20 cellular contexts compared by ENCODE assay signal in genomic region chr7:6545398-6546126, GRCh38. TPM values are rescaled to one million over a fixed set of nuclear protein-coding genes. Genes with fewer than 3 reads are reported as not detected.
DNase-seq lines count a peak whose midpoint lies in the region; ATAC-seq and TF ChIP-seq lines count a peak whose summit lies in the region.
"Had no signal": no experiment of that assay in that cellular context is flagged by ENCODE, and none has a peak within 500 bp of the region (broad histone marks: within the 10 kb centered on the region; RNA-seq: fewer than 3 reads in every experiment).

No MANE protein-coding gene starts in this region.

- no peak overlapping the region for H3K4me3 ChIP-seq in upper lobe of right lung
- H3K4me3 ChIP-seq: heart right ventricle, PC-9 had no signal

- peak overlapping the region in 1 of 2 donors; percentile 72 for H3K27ac Mint-ChIP-seq in T-cell
- H3K27ac Mint-ChIP-seq: activated naive CD8-positive, alpha-beta T cell treated with anti-CD3 and anti-CD28 coated beads, Interleukin-2, amount 50 U/mL, for 24 hours; activated T-helper 1 cell treated with anti-CD3 and anti-CD28 coated beads, Interleukin-12 subunit alpha, Interleukin-12 subunit beta, Interleukin-2, Interleukin-4 antibody, amounts not matched to agents 30 ng/mL and 10 ng/mL and 1 ng/mL, durations not matched to agents 14 hours and 24 hours and 36 hours had no signal

- peak overlapping the region in 1 of 3 donors; percentile 8 for H3K4me3 Mint-ChIP-seq in T-cell
- H3K4me3 Mint-ChIP-seq: activated naive CD8-positive, alpha-beta T cell treated with anti-CD3 and anti-CD28 coated beads, Interleukin-2, amount 50 U/mL, for 24 hours; activated T-helper 1 cell treated with anti-CD3 and anti-CD28 coated beads, Interleukin-12 subunit alpha, Interleukin-12 subunit beta, Interleukin-2, Interleukin-4 antibody, amounts not matched to agents 30 ng/mL and 10 ng/mL and 1 ng/mL, durations not matched to agents 14 hours and 24 hours and 36 hours; neural crest cell had no signal

- no peaks in the 10 kb centered on the region for H3K9me3 ChIP-seq in upper lobe of right lung
- H3K9me3 ChIP-seq: heart right ventricle had no signal

- no peaks in the 10 kb centered on the region for H3K4me1 ChIP-seq in upper lobe of right lung
- H3K4me1 ChIP-seq: heart right ventricle had no signal

- intact Hi-C loops in Right ventricle myocardium inferior (cut with DNase I) (no loop called here), left ventricle myocardium superior (cut with micrococcal nuclease) (no loop called here), upper lobe of right lung (cut with DNase I) (no loop called here)

- no peak for TF ChIP-seq CTCF in upper lobe of right lung (IDR thresholded peaks at IDR 0.05)

- H3K9me3 Mint-ChIP-seq in T-cell = no peaks in the 10 kb centered on the region
- H3K9me3 Mint-ChIP-seq: activated naive CD8-positive, alpha-beta T cell treated with anti-CD3 and anti-CD28 coated beads, Interleukin-2, amount 50 U/mL, for 24 hours; activated T-helper 1 cell treated with anti-CD3 and anti-CD28 coated beads, Interleukin-12 subunit alpha, Interleukin-12 subunit beta, Interleukin-2, Interleukin-4 antibody, amounts not matched to agents 30 ng/mL and 10 ng/mL and 1 ng/mL, durations not matched to agents 14 hours and 24 hours and 36 hours; neural crest cell had no signal

- peaks cover 8 to 12% (median 8%) of the 10 kb centered on the region in 3 donors for H3K4me1 Mint-ChIP-seq in T-cell
- H3K4me1 Mint-ChIP-seq: neural crest cell had no signal

- peak; percentile 23 for DNase-seq in Right ventricle myocardium inferior (ENCODE audit: missing footprints)
- no peak for DNase-seq in left ventricle myocardium superior
- DNase-seq in T-cell = peak in 13 of 34 experiments; percentile 11 to 70 (median 22)
- DNase-seq in upper lobe of right lung = no peak
- no peak for DNase-seq in DMS 273 (lab: John Stamatoyannopoulos, UW; ENCODE audit: unreplicated experiment)
- DNase-seq in iPS-NIHi11 (ENCODE audit: low spot score) = no peak
- DNase-seq: activated CD4-positive, alpha-beta T cell treated with anti-CD3 and anti-CD28 coated beads, Interleukin-2, amount 50 U/mL, for 4 hours; activated naive CD8-positive, alpha-beta T cell treated with anti-CD3 and anti-CD28 coated beads, Interleukin-2, amount 50 U/mL, for 24 hours; effector CD4-positive, alpha-beta T cell; heart right ventricle; mesenchymal stem cell; NCI-H1694; PC-9 had no signal

- POLR2A ChIA-PET in T-cell (lab: Charles Lee) = no interaction called here

- CTCF ChIA-PET in T-cell (lab: Charles Lee) = no interaction called here

- no peaks in the 10 kb centered on the region for H3K36me3 ChIP-seq in upper lobe of right lung
- H3K36me3 ChIP-seq: heart right ventricle had no signal

- no peaks in the 10 kb centered on the region for H3K27me3 ChIP-seq in upper lobe of right lung

- H3K36me3 Mint-ChIP-seq in T-cell = no peaks in the 10 kb centered on the region

- H3K27ac ChIP-seq in upper lobe of right lung = no peak overlapping the region
- H3K27ac ChIP-seq: heart right ventricle, PC-9 had no signal

- ATAC-seq in Right ventricle myocardium inferior (no peak), left ventricle myocardium superior (no peak), HG02938 (IDR thresholded peaks at IDR 0.05; ENCODE audit: unreplicated experiment) (peak; percentile 54), T-cell (replicated peaks in 1 of 4) (peak; percentile 19 to 73 (median 39)), upper lobe of right lung (peak; percentile 77), GM21390 (IDR thresholded peaks at IDR 0.05; ENCODE audit: unreplicated experiment) (no peak)
- ATAC-seq: activated naive CD8-positive, alpha-beta T cell treated with anti-CD3 and anti-CD28 coated beads, Interleukin-2, amount 50 U/mL, for 24 hours; heart right ventricle; SK-N-SH treated with all-trans-retinoic acid at 6 μM for 48 hours had no signal

- peaks cover 0 to 4% of the 10 kb centered on the region in 2 donors for H3K27me3 Mint-ChIP-seq in T-cell
- H3K27me3 Mint-ChIP-seq: activated naive CD8-positive, alpha-beta T cell treated with anti-CD3 and anti-CD28 coated beads, Interleukin-2, amount 50 U/mL, for 24 hours had no signal

RNA-seq across cellular contexts. Expression of gene GRID2IP, which starts 5.7 kb away (rescaled TPM):
- not detected for total RNA-seq in Right ventricle myocardium inferior
- total RNA-seq in left ventricle myocardium superior = not detected
- 1 to 10 TPM in 1 of 5 donors, under 1 TPM in 4; 0.30 to 1.5 (median 0.90) TPM for total RNA-seq in T-cell
- 0.46 TPM for total RNA-seq in upper lobe of right lung
- total RNA-seq: fibroblast of lung, NCI-H460 had no signal

RNA-seq across cellular contexts. Expression of gene ZDHHC4, which starts 31.7 kb away (rescaled TPM):
- 39.3 TPM for total RNA-seq in Right ventricle myocardium inferior
- 35.9 TPM for total RNA-seq in left ventricle myocardium superior
- 10 to 100 TPM; 27.7 to 35.5 (median 30.3) TPM for total RNA-seq in T-cell
- total RNA-seq in upper lobe of right lung = 54.8 TPM

RNA-seq across cellular contexts. Expression of gene INTS15, which starts 44.3 kb away (rescaled TPM):
- total RNA-seq in Right ventricle myocardium inferior (15.9 TPM), left ventricle myocardium superior (16.9 TPM), T-cell (10 to 100 TPM; 48.3 to 65.9 (median 64.1) TPM), upper lobe of right lung (37.6 TPM)

Comparison
In these comparisons a context has a peak if more than half of its experiments do, and no peak if none do; other contexts are left out.
1. ATAC-seq: peak in HG02938 (single experiment), T-cell (4 of 4) and upper lobe of right lung (single experiment); none in Right ventricle myocardium inferior (single experiment), left ventricle myocardium superior (single experiment) and GM21390 (single experiment).